16 cellular contexts compared by ENCODE assay signal in the genomic region with DNA sequence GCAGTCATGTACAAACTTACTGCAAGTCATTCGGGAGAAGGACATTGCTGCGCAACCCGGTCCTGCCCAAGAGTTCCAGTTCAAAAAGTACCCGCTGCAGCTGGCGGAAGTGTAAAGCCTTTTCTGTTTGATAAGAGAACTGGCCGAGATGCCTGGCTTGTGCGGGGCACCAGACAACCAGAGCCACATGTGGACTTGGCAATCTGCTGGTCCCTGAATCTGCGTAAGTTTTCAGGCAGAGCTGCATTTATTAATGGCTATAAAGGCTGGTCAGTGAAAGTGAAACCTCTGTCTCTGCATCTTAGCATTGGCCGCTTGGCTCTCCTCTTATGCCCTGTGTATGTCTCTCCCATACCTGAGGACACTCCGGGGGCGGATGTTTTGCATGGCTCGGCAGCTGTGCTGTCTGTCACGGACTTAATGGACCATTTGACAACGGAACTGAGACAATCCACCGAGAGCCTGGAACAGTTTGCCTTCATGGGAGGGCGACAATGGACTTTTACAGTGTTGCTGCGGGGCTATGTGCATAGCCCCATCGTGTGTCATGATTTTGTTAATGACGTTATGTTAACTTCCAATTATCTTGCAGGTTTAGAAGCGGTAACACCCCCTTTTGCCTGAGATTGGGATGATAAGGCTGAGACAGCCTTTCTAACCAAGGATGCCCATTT. TPM values are rescaled to one million over a fixed set of nuclear protein-coding genes. Genes with fewer than 3 reads are reported as not detected.
DNase-seq lines count a peak whose midpoint lies in the region; ATAC-seq and TF ChIP-seq lines count a peak whose summit lies in the region.
"Had no signal": no experiment of that assay in that cellular context is flagged by ENCODE, and none has a peak within 500 bp of the region (broad histone marks: within the 10 kb centered on the region; RNA-seq: fewer than 3 reads in every experiment).

No MANE protein-coding gene starts in this region.

- no peak for TF ChIP-seq POLR2A in body of pancreas (IDR thresholded peaks at IDR 0.05)

- H3K27me3 Mint-ChIP-seq in HFFc6 (ENCODE audit: insufficient read depth) (peaks cover 22% of the 10 kb centered on the region), WTC11 (ENCODE audit: low read depth) (no peaks in the 10 kb centered on the region), natural killer cell (ENCODE audit: low read depth in 2 of 2) (peaks cover 4 to 19% of the 10 kb centered on the region in 2 donors)
- H3K27me3 Mint-ChIP-seq: activated CD4-positive, alpha-beta memory T cell treated with anti-CD3 and anti-CD28 coated beads, Interleukin-2, amount 10 ng/mL, durations not matched to agents 7 days and 5 days had no signal

- CTCF ChIA-PET in WTC11 (lab: Charles Lee), result no interaction called here

- H3K4me3 ChIP-seq in skeletal muscle tissue (ENCODE audit: low read length in 3 of 3) (peak overlapping the region; percentile 39 to 55 (median 48)), body of pancreas (no peak overlapping the region)
- H3K4me3 ChIP-seq: cardiac muscle cell, heart left ventricle, left ventricle myocardium inferior, upper lobe of left lung had no signal

- H3K4me1 Mint-ChIP-seq in HFFc6 (ENCODE audit: low read depth) (0 out of 2 replicates have a peak, but pooled peaks cover 5% of the 10 kb centered on the region), WTC11 (peaks cover 7% of the 10 kb centered on the region), natural killer cell (no peaks in the 10 kb centered on the region)
- H3K4me1 Mint-ChIP-seq: activated CD4-positive, alpha-beta memory T cell treated with anti-CD3 and anti-CD28 coated beads, Interleukin-2, amount 10 ng/mL, durations not matched to agents 7 days and 5 days had no signal

- H3K27ac ChIP-seq in skeletal muscle tissue (ENCODE audit: low read depth, low read length), result no peak overlapping the region
- H3K27ac ChIP-seq in body of pancreas, result no peak overlapping the region
- H3K27ac ChIP-seq: cardiac muscle cell, heart left ventricle, left ventricle myocardium inferior, upper lobe of left lung had no signal

- H3K36me3 Mint-ChIP-seq in HFFc6 (ENCODE audit: low read depth) (no peaks in the 10 kb centered on the region), WTC11 (no peaks in the 10 kb centered on the region), natural killer cell (no peaks in the 10 kb centered on the region)

- TF ChIP-seq CTCF in HFFc6 (IDR thresholded peaks at IDR 0.05), result no peak
- TF ChIP-seq CTCF in WTC11 (IDR thresholded peaks at IDR 0.05), result no peak
- TF ChIP-seq CTCF in natural killer cell (IDR thresholded peaks at IDR 0.05), result no peak
- no peak for TF ChIP-seq CTCF in body of pancreas (IDR thresholded peaks at IDR 0.05)

- H3K4me3 Mint-ChIP-seq in HFFc6 (peak overlapping the region; percentile 53; the same call in 1 of the 2 replicates), WTC11 (no peak overlapping the region), natural killer cell (no peak overlapping the region)
- H3K4me3 Mint-ChIP-seq: activated CD4-positive, alpha-beta memory T cell treated with anti-CD3 and anti-CD28 coated beads, Interleukin-2, amount 10 ng/mL, durations not matched to agents 7 days and 5 days had no signal

- WGBS in body of pancreas, 2 donors, result 74 to 82% methylated on average over 19 to 20 of the region's 20 CpGs

- H3K4me1 ChIP-seq in skeletal muscle tissue (ENCODE audit: control insufficient read depth in 3 of 3, insufficient read depth in 3 of 3, low read length in 3 of 3), result no peaks in the 10 kb centered on the region
- H3K4me1 ChIP-seq in body of pancreas, result no peaks in the 10 kb centered on the region
- H3K4me1 ChIP-seq: heart left ventricle, left ventricle myocardium inferior, upper lobe of left lung had no signal

- intact Hi-C loops in natural killer cell (cut with micrococcal nuclease) (no loop called here), body of pancreas (cut with DNase I) (no loop called here)

- H3K27me3 ChIP-seq in skeletal muscle tissue (ENCODE audit: control insufficient read depth in 3 of 3, insufficient read depth in 3 of 3, low read length in 3 of 3), result peaks cover 0 to 1% (median 0%) of the 10 kb centered on the region in 3 donors
- no peaks in the 10 kb centered on the region for H3K27me3 ChIP-seq in body of pancreas
- H3K27me3 ChIP-seq: cardiac muscle cell, heart left ventricle, upper lobe of left lung had no signal

- POLR2A ChIA-PET in WTC11 (lab: Charles Lee), result no interaction called here

- H3K9me3 ChIP-seq in skeletal muscle tissue (ENCODE audit: control insufficient read depth in 3 of 3, low read length in 3 of 3) (no peaks in the 10 kb centered on the region), body of pancreas (no peaks in the 10 kb centered on the region)
- H3K9me3 ChIP-seq: left ventricle myocardium inferior, upper lobe of left lung had no signal

- H3K9ac ChIP-seq in skeletal muscle tissue (ENCODE audit: low read depth in 1 of 3, low read length in 3 of 3), result peak overlapping the region in 2 of 3 donors; percentile 19 to 33

- DNase-seq in HFFc6, result no peak
- DNase-seq in NCI-H526 (lab: John Stamatoyannopoulos, UW), result peak; percentile 77 to 84
- DNase-seq in WTC11 (ENCODE audit: low spot score), result no peak
- no peak for DNase-seq in natural killer cell
- no peak for DNase-seq in hepatic stellate cell (ENCODE audit: low spot score)
- DNase-seq in body of pancreas, result no peak
- no peak for DNase-seq in stimulated activated CD4-positive, alpha-beta T cell treated with anti-CD3 and anti-CD28 coated beads, Interleukin-4, amount 100 ng/mL, for 1 hour
- DNase-seq: activated CD4-positive, alpha-beta memory T cell treated with anti-CD3 and anti-CD28 coated beads, Interleukin-2, amount 10 ng/mL, durations not matched to agents 7 days and 5 days; heart left ventricle; left ventricle myocardium inferior; NK-92 treated with Interleukin-12 subunit alpha and Interleukin-12 subunit beta, amount 100 ng/mL, for 24 hours; nucleus accumbens; upper lobe of left lung had no signal

- H3K9me3 Mint-ChIP-seq in HFFc6 (no peaks in the 10 kb centered on the region), WTC11 (peaks cover 7% of the 10 kb centered on the region; the same call in 1 of the 2 replicates), natural killer cell (no peaks in the 10 kb centered on the region)
- H3K9me3 Mint-ChIP-seq: activated CD4-positive, alpha-beta memory T cell treated with anti-CD3 and anti-CD28 coated beads, Interleukin-2, amount 10 ng/mL, durations not matched to agents 7 days and 5 days had no signal

- H3K36me3 ChIP-seq in skeletal muscle tissue (ENCODE audit: control insufficient read depth in 3 of 3, insufficient read depth in 3 of 3, low read length in 3 of 3) (no peaks in the 10 kb centered on the region), body of pancreas (replicated peaks in 1 of 2; ENCODE audit: insufficient read depth in 1 of 2, low read depth in 2 of 2) (no peaks in the 10 kb centered on the region)
- H3K36me3 ChIP-seq: cardiac muscle cell, heart left ventricle, left ventricle myocardium inferior, upper lobe of left lung had no signal

- peak; percentile 19; the same call in 1 of the 2 replicates for ATAC-seq in WTC11
- ATAC-seq in natural killer cell, result no peak
- no peak for ATAC-seq in body of pancreas
- ATAC-seq: heart left ventricle had no signal

- H3K27ac Mint-ChIP-seq in HFFc6, result no peak overlapping the region
- H3K27ac Mint-ChIP-seq in WTC11, result no peak overlapping the region
- no peak overlapping the region for H3K27ac Mint-ChIP-seq in natural killer cell
- H3K27ac Mint-ChIP-seq: activated CD4-positive, alpha-beta memory T cell treated with anti-CD3 and anti-CD28 coated beads, Interleukin-2, amount 10 ng/mL, durations not matched to agents 7 days and 5 days had no signal

TF ChIP-seq in WTC11, 78 proteins besides CTCF, POLR2A, EP300 and RAD21 (continues in another document):
- TF ChIP-seq CBFB (CRISPR knock-in tag; IDR thresholded peaks at IDR 0.05; ENCODE audit: low read depth), result no peak
- TF ChIP-seq ZNF121 (CRISPR knock-in tag; IDR thresholded peaks at IDR 0.05), result no peak
- TF ChIP-seq OVOL2 (CRISPR knock-in tag; IDR thresholded peaks at IDR 0.05; ENCODE audit: borderline replicate concordance), result no peak
- TF ChIP-seq NR2C2 (CRISPR knock-in tag; IDR thresholded peaks at IDR 0.05), result no peak
- TF ChIP-seq TCF7 (CRISPR knock-in tag; IDR thresholded peaks at IDR 0.05; ENCODE audit: low read depth), result no peak
- TF ChIP-seq ZNF671 (CRISPR knock-in tag; IDR thresholded peaks at IDR 0.05), result no peak
- TF ChIP-seq RELA (CRISPR knock-in tag; IDR thresholded peaks at IDR 0.05; ENCODE audit: borderline replicate concordance), result no peak
- no peak for TF ChIP-seq ZSCAN18 (CRISPR knock-in tag; IDR thresholded peaks at IDR 0.05)
- TF ChIP-seq ZNF263 (CRISPR knock-in tag; IDR thresholded peaks at IDR 0.05; ENCODE audit: low read depth), result no peak

RNA-seq across cellular contexts. Expression of gene RGS17, which starts 19.8 kb away (rescaled TPM):
- total RNA-seq in HFFc6 (2021; fragmentation: NEBNext Ultra II Directional; extraction: Animal tissue kit (Norgen Biotek cat#: 25700)), result under 1 TPM in 5 of 6 experiments, not detected in 1; 0.02 to 0.24 (median 0.09) TPM
- total RNA-seq in WTC11 (2021), result 6.6 to 9.3 TPM (median 7.4 TPM) in 3 replicates
- under 0.01 TPM for total RNA-seq in skeletal muscle tissue
- total RNA-seq in natural killer cell, result 1 to 10 TPM in 1 of 3 donors, under 1 TPM in 2; 0.45 to 1.9 (median 0.55) TPM
- total RNA-seq in body of pancreas, result 1 to 10 TPM in 1 of 2 donors, under 1 TPM in 1; 0.33 to 1.0 TPM
- total RNA-seq: T-helper 1 cell treated with Interleukin-12 subunit alpha and Interleukin-12 subunit beta and Interleukin-4 antibody, amounts not matched to agents 30 ng/mL and 1 ng/mL, for 36 hours had no signal

Comparison
In these comparisons a context has a peak if more than half of its experiments do, and no peak if none do; other contexts are left out.
1. DNase-seq: peak in NCI-H526 (2 of 2); none in HFFc6 (single experiment), WTC11 (single experiment), natural killer cell (single experiment), hepatic stellate cell (single experiment), body of pancreas (0 of 4) and stimulated activated CD4-positive, alpha-beta T cell treated with anti-CD3 and anti-CD28 coated beads, Interleukin-4, amount 100 ng/mL, for 1 hour (single experiment).
2. H3K4me3 ChIP-seq: peak in skeletal muscle tissue (3 of 3); none in body of pancreas (0 of 2).